21 cellular contexts compared by ENCODE assay signal in the genomic region with DNA sequence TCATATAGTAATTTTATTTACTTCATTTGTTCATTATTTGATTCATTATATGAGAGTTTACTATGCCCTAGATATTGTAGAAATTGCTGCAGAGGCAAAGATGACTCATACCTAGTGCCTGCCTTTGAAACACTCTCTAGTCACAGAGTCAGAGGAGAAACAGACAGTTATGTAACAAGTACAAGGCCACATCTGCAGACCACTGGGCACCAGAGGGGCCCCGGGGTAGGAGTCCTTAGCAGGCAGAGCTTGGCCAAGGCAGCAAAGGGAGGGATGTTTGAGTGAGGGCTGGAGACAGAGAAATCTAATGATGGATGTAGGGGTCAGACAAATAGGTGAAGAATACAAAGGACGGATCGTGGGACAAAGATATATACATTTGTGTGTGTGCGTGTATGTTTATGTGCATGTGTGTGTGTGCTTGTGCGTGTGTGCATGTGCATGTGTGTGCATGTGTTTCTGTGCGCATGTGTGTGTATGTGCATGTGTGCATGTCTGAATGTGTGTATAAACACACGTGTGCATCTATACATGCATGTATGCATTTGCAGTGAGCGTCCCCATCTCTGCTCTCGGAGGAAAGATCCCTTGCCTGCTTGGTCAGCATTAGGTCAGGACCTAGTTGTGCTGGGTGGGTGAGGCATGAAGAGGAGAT.
"Had no signal": no experiment of that assay in that cellular context is flagged by ENCODE, and none has a peak within 500 bp of the region (broad histone marks: within the 10 kb centered on the region; RNA-seq: fewer than 3 reads in every experiment).

No MANE protein-coding gene starts in this region.

- H3K27ac ChIP-seq: SJSA1, SK-N-MC had no signal

- H3K4me3 ChIP-seq: MG63, SJSA1, SK-N-MC had no signal

- H3K36me3 ChIP-seq: MG63, SJSA1 had no signal

- H3K4me1 ChIP-seq: SJSA1 had no signal

- H3K9me3 ChIP-seq: MG63, SJSA1 had no signal

- H3K27me3 ChIP-seq: MG63, SJSA1 had no signal

- DNase-seq: IMR-90, Karpas-422, KG1, MG63, NCI-H1092 treated with DMSO at 0.1 percent for 48 hours, NCI-H1436, NCI-H187, NCI-H2029, NCI-H2081 treated with DMSO at 0.1 percent for 48 hours, NCI-H2171, NCI-H226, NCI-H446, NCI-H510A, NCI-H524 treated with DMSO at 0.1 percent for 48 hours, NCI-H69, NCI-H774, Right ventricle myocardium superior, RPMI8226, SIG-M5 had no signal
